ENCODE assay signal across 6 cellular contexts in genomic region chr16:2008631-2009301, GRCh38. TPM values are rescaled to one million over a fixed set of nuclear protein-coding genes. Genes with fewer than 3 reads are reported as not detected.
DNase-seq lines count a peak whose midpoint lies in the region; ATAC-seq and TF ChIP-seq lines count a peak whose summit lies in the region.

No MANE protein-coding gene starts in this region.

- in situ Hi-C loops in brain microvascular endothelial cell (cut with HindIII; ENCODE audit: low pct_ligation_motif_present, low sequenced_read_pairs) = no loop called here

- H3K9me3 Mint-ChIP-seq in neural crest cell = no peaks in the 10 kb centered on the region

- no peaks in the 10 kb centered on the region for H3K27me3 ChIP-seq in brain microvascular endothelial cell (replicated peaks)

- peaks cover 25% of the 10 kb centered on the region for H3K4me1 Mint-ChIP-seq in neural crest cell

- H3K27me3 Mint-ChIP-seq in neural crest cell (ENCODE audit: low read depth) = no peaks in the 10 kb centered on the region

- no peak for ATAC-seq in HG03520 (IDR thresholded peaks at IDR 0.05; ENCODE audit: unreplicated experiment)
- ATAC-seq in HG02623 (IDR thresholded peaks at IDR 0.05; ENCODE audit: unreplicated experiment) = no peak

- peak overlapping the region; percentile 75 for H3K27ac Mint-ChIP-seq in neural crest cell (ENCODE audit: unreplicated experiment)

- no peak for TF ChIP-seq CTCF in brain microvascular endothelial cell (IDR thresholded peaks at IDR 0.05; ENCODE audit: low read depth, low read length, missing control alignments)
- no peak for TF ChIP-seq CTCF in neural crest cell (conservative IDR thresholded peaks at IDR 0.05)

- H3K36me3 ChIP-seq in brain microvascular endothelial cell (replicated peaks) = no peaks in the 10 kb centered on the region

- DNase-seq in AG20443 (ENCODE audit: low spot score) = peak; percentile 50
- peak; percentile 47 for DNase-seq in HT-29 (ENCODE audit: low spot score)
- DNase-seq in brain microvascular endothelial cell = no peak
- no peak for DNase-seq in neural crest cell (ENCODE audit: low read depth, low spot score)

- H3K36me3 Mint-ChIP-seq in neural crest cell (ENCODE audit: low read depth) = no peaks in the 10 kb centered on the region

- H3K4me3 Mint-ChIP-seq in neural crest cell = peak overlapping the region; percentile 88

- H3K27ac ChIP-seq in brain microvascular endothelial cell = peak overlapping the region; percentile 69

- peak overlapping the region; percentile 73 for H3K4me3 ChIP-seq in brain microvascular endothelial cell (ENCODE audit: low read depth, low read length)

RNA-seq across cellular contexts. Expression of gene ZNF598, which starts 0.9 kb away (rescaled TPM):
- total RNA-seq in HT-29 (2014; rRNA removed; shearing (Covaris generic)) = 42.9 and 49.0 TPM in 2 replicates
- total RNA-seq in neural crest cell = 55.7 and 62.5 TPM in 2 replicates

RNA-seq across cellular contexts. Expression of gene NPW, which starts 10.8 kb away (rescaled TPM):
- 0.91 and 2.7 TPM in 2 replicates for total RNA-seq in HT-29 (2014; rRNA removed; shearing (Covaris generic))
- 0.82 and 1.3 TPM in 2 replicates for total RNA-seq in neural crest cell

RNA-seq across cellular contexts. Expression of gene NHERF2, which starts 17.9 kb away (rescaled TPM):
- total RNA-seq in HT-29 (2014; rRNA removed; shearing (Covaris generic)) = 258 and 259 TPM in 2 replicates
- 7.6 and 8.1 TPM in 2 replicates for total RNA-seq in neural crest cell

RNA-seq across cellular contexts. Expression of gene SYNGR3, which starts 19.0 kb away (rescaled TPM):
- total RNA-seq in HT-29 (2014; rRNA removed; shearing (Covaris generic)) = 1.9 and 2.3 TPM in 2 replicates
- 2.1 and 2.2 TPM in 2 replicates for total RNA-seq in neural crest cell

RNA-seq across cellular contexts. Expression of gene GFER, which starts 24.8 kb away (rescaled TPM):
- 51.7 and 70.3 TPM in 2 replicates for total RNA-seq in HT-29 (2014; rRNA removed; shearing (Covaris generic))
- total RNA-seq in neural crest cell = 42.5 and 43.3 TPM in 2 replicates

Comparison
In these comparisons a context has a peak if more than half of its experiments do, and no peak if none do; other contexts are left out.
1. DNase-seq: peak in AG20443 (single experiment) and HT-29 (single experiment); none in brain microvascular endothelial cell (single experiment) and neural crest cell (single experiment).
2. RNA of gene NHERF2, which starts 17.9 kb away (total RNA-seq): 258 to 259 TPM in HT-29; 7.6 to 8.1 TPM in neural crest cell; every median in the first group is over 10 times any median in the second.